9 cellular contexts compared by ENCODE assay signal in the genomic region with DNA sequence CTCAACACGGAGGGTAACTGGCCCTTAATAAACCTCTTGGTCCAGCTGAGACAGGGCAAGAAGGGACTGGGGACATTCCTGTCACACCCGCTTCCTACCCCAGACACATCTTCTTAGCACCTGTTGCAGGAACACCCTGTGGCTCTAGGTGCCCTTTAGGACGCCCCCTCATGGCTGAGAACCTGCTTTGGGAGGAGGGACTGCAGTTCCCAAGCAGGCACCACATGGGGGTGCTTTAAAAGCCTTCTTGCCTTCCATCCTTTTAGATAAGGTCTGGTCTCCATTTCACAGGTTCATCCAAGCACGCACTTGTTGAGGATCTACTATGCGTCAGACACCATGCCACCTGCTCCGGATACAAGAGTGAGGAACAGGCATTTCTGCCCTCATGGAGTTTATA. TPM values are rescaled to one million over a fixed set of nuclear protein-coding genes. Genes with fewer than 3 reads are reported as not detected.
A peak's percentile ranks its signal among the peaks of the same experiment; 100 is the strongest.
DNase-seq lines count a peak whose midpoint lies in the region; ATAC-seq and TF ChIP-seq lines count a peak whose summit lies in the region.
"Had no signal": no experiment of that assay in that cellular context is flagged by ENCODE, and none has a peak within 500 bp of the region (broad histone marks: within the 10 kb centered on the region; RNA-seq: fewer than 3 reads in every experiment).

No MANE protein-coding gene starts in this region.

- ATAC-seq in DND-41 (ENCODE audit: insufficient read depth, low read depth): no peak
- ATAC-seq in HCT116: peak; percentile 82
- ATAC-seq in GM21526 (IDR thresholded peaks at IDR 0.05; ENCODE audit: low FRiP score, unreplicated experiment): no peak

- intact Hi-C loops in HCT116 (cut with micrococcal nuclease): no loop called here

- H3K36me3 ChIP-seq in DND-41 (ENCODE audit: insufficient read depth, low read length) (peaks cover 42% of the 10 kb centered on the region), HCT116 (ENCODE audit: control insufficient read depth in 1 of 2, insufficient read depth in 2 of 2, low read length in 2 of 2) (peaks cover 20 to 29% of the 10 kb centered on the region in 2 experiments)

- H3K9me2 ChIP-seq in HCT116 (ENCODE audit: insufficient read depth): no peaks in the 10 kb centered on the region

- DNase-seq in DND-41 (peak; percentile 31), HCT116 (ENCODE audit: low read depth, low spot score) (peak; percentile 26), iPS-NIHi11 (ENCODE audit: low spot score) (peak; percentile 61), NCI-H2081 (lab: John Stamatoyannopoulos, UW) (no peak), NCI-H226 (no peak), T-helper 9 cell (no peak)
- DNase-seq: naive B cell had no signal

- RAD21 ChIA-PET in HCT116 (lab: Charles Lee; ENCODE audit: low non-redundant PET in 1 of 2, low total read pairs in 2 of 2, uncharacterized antibody in 2 of 2, unreplicated experiment in 2 of 2): interaction anchor here in 1 of 2 experiments (0.6 kb wide), 1 partner anchor 64 kb away, joined by 3 read pairs; no protein-coding TSS in a partner anchor

- no TSS peak for BruUV-seq in HCT116 (replicated peaks; lab: Mats Ljungman, UMichigan)

- POLR2A ChIA-PET in HCT116 (lab: Charles Lee): no interaction called here

- no peak overlapping the region for H3K4me2 ChIP-seq in DND-41 (ENCODE audit: insufficient read depth, low read length)
- H3K4me2 ChIP-seq in HCT116 (ENCODE audit: low read length): no peak overlapping the region

- 0 out of 2 replicates have a peak, but pooled peaks cover 3% of the 10 kb centered on the region for H4K20me1 ChIP-seq in DND-41 (ENCODE audit: insufficient read depth, low read length)
- H4K20me1 ChIP-seq in HCT116 (ENCODE audit: insufficient read depth): no peaks in the 10 kb centered on the region

- H3K27me3 ChIP-seq in DND-41 (ENCODE audit: insufficient read depth, low read length, poor library complexity): no peaks in the 10 kb centered on the region
- no peaks in the 10 kb centered on the region for H3K27me3 ChIP-seq in HCT116 (ENCODE audit: insufficient read depth, low read length)

- H3K4me3 ChIP-seq in DND-41 (ENCODE audit: low read depth in 1 of 2, low read length in 2 of 2) (no peak overlapping the region), HCT116 (replicated peaks in 1 of 2; ENCODE audit: low read depth in 1 of 2, low read length in 2 of 2) (no peak overlapping the region)

- no peak overlapping the region for H3K9ac ChIP-seq in DND-41 (ENCODE audit: low read depth, low read length)
- no peak overlapping the region for H3K9ac ChIP-seq in HCT116 (ENCODE audit: low read length)

- H3K4me1 ChIP-seq in DND-41 (ENCODE audit: insufficient read depth, low read length) (peaks cover 9% of the 10 kb centered on the region), HCT116 (ENCODE audit: control insufficient read depth in 1 of 2, insufficient read depth in 2 of 2, low read length in 2 of 2) (no peaks in the 10 kb centered on the region)

- H3K27ac ChIP-seq in DND-41 (ENCODE audit: low read length) (no peak overlapping the region), HCT116 (ENCODE audit: low read depth, low read length) (no peak overlapping the region), VCaP (no peak overlapping the region)

- TF ChIP-seq CTCF in DND-41 (IDR thresholded peaks at IDR 0.05; ENCODE audit: borderline replicate concordance, extremely low read depth, low read length, poor library complexity, severe bottlenecking) (peak; percentile 64), HCT116 (IDR thresholded peaks at IDR 0.05 in 2 of 3, conservative IDR thresholded peaks at IDR 0.05 in 1 of 3; ENCODE audit: borderline replicate concordance in 1 of 3, insufficient read depth in 1 of 3, low read depth in 2 of 3, low read length in 2 of 3) (peak; percentile 66 to 98 (median 75)), VCaP (conservative IDR thresholded peaks at IDR 0.05) (peak; percentile 16; the same call in 1 of the 2 replicates)

- peak; percentile 55 for TF ChIP-seq RAD21 in HCT116 (IDR thresholded peaks at IDR 0.05; ENCODE audit: low read depth)

- CTCF ChIA-PET in HCT116 (lab: Charles Lee): interaction anchor here (0.8 to 4.2 kb wide), 2 partner anchors 64 to 113 kb away, joined by 3 to 14 read pairs; no protein-coding TSS in a partner anchor

- H3K79me2 ChIP-seq in DND-41 (ENCODE audit: insufficient read depth, low read length) (no peaks in the 10 kb centered on the region), HCT116 (ENCODE audit: insufficient read depth, low read length) (no peaks in the 10 kb centered on the region)

- H3K9me3 ChIP-seq in DND-41 (ENCODE audit: insufficient read depth, low read length, severe bottlenecking) (no peaks in the 10 kb centered on the region), HCT116 (ENCODE audit: control insufficient read depth in 1 of 2, insufficient read depth in 1 of 2, low read depth in 1 of 2, low read length in 2 of 2) (no peaks in the 10 kb centered on the region)

- no peak for TF ChIP-seq POLR2A in HCT116 (IDR thresholded peaks at IDR 0.05; ENCODE audit: borderline replicate concordance, extremely low read depth, insufficient read depth, insufficient read length)

- H2AFZ ChIP-seq in DND-41 (ENCODE audit: low read depth, low read length) (no peak overlapping the region), HCT116 (ENCODE audit: low read depth, low read length, poor library complexity, severe bottlenecking) (no peak overlapping the region)

TF ChIP-seq in HCT116, 20 proteins besides CTCF, POLR2A, EP300 and RAD21:
- TF ChIP-seq FOSL1 (IDR thresholded peaks at IDR 0.05; ENCODE audit: low read depth) (no peak), SIN3A (IDR thresholded peaks at IDR 0.05; ENCODE audit: low read depth) (no peak), POLR2AphosphoS5 (IDR thresholded peaks at IDR 0.05; ENCODE audit: low read depth, low read length) (no peak), CEBPB (IDR thresholded peaks at IDR 0.05; ENCODE audit: low read depth) (no peak), EZH2phosphoT487 (IDR thresholded peaks at IDR 0.05; ENCODE audit: borderline replicate concordance) (no peak), TCF7L2 (IDR thresholded peaks at IDR 0.05; ENCODE audit: borderline replicate concordance, extremely low read depth, insufficient read depth, insufficient read length) (no peak), CBX3 (IDR thresholded peaks at IDR 0.05; ENCODE audit: low read depth) (no peak), YY1 (IDR thresholded peaks at IDR 0.05; ENCODE audit: extremely low read depth, insufficient replicate concordance, low read depth, low read length) (no peak), MAX (IDR thresholded peaks at IDR 0.05) (no peak), ZFX (IDR thresholded peaks at IDR 0.05) (no peak), SP1 (IDR thresholded peaks at IDR 0.05; ENCODE audit: low read depth) (no peak), ATF3 (IDR thresholded peaks at IDR 0.05) (no peak), ZBTB33 (IDR thresholded peaks at IDR 0.05; ENCODE audit: extremely low read depth, insufficient replicate concordance, low read length) (no peak), JUND (IDR thresholded peaks at IDR 0.05) (no peak), ELF1 (IDR thresholded peaks at IDR 0.05; ENCODE audit: borderline replicate concordance, low read depth) (no peak), SRF (IDR thresholded peaks at IDR 0.05; ENCODE audit: low read depth) (no peak)

RNA-seq across cellular contexts. Expression of gene NSFL1C, which starts 26.6 kb away (rescaled TPM):
- total RNA-seq in HCT116 (2021; ENCODE audit: unreplicated experiment): 93.4 TPM
- 63.5 and 78.6 TPM in 2 replicates for polyA plus RNA-seq in HCT116 (2012)

RNA-seq across cellular contexts. Expression of gene FKBP1A, which starts 47.2 kb away (rescaled TPM):
- 259 TPM for total RNA-seq in HCT116 (2021; ENCODE audit: unreplicated experiment)
- 302 and 317 TPM in 2 replicates for polyA plus RNA-seq in HCT116 (2012)

RNA-seq across cellular contexts. Expression of gene SIRPB2, which starts 51.2 kb away (rescaled TPM):
- total RNA-seq in HCT116 (2021; ENCODE audit: unreplicated experiment): not detected
- not detected in 2 replicates for polyA plus RNA-seq in HCT116 (2012)

Comparison
In these comparisons a context has a peak if more than half of its experiments do, and no peak if none do; other contexts are left out.
1. DNase-seq: peak in DND-41 (single experiment), HCT116 (single experiment) and iPS-NIHi11 (single experiment); none in NCI-H2081 (0 of 2), NCI-H226 (single experiment) and T-helper 9 cell (single experiment).
2. CTCF ChIP-seq: peak in every context shown above with its lines; median percentile 75 in HCT116; 64 in DND-41; 16 in VCaP.